Comparison of ENCODE assay signal across 8 cellular contexts in the genomic region with DNA sequence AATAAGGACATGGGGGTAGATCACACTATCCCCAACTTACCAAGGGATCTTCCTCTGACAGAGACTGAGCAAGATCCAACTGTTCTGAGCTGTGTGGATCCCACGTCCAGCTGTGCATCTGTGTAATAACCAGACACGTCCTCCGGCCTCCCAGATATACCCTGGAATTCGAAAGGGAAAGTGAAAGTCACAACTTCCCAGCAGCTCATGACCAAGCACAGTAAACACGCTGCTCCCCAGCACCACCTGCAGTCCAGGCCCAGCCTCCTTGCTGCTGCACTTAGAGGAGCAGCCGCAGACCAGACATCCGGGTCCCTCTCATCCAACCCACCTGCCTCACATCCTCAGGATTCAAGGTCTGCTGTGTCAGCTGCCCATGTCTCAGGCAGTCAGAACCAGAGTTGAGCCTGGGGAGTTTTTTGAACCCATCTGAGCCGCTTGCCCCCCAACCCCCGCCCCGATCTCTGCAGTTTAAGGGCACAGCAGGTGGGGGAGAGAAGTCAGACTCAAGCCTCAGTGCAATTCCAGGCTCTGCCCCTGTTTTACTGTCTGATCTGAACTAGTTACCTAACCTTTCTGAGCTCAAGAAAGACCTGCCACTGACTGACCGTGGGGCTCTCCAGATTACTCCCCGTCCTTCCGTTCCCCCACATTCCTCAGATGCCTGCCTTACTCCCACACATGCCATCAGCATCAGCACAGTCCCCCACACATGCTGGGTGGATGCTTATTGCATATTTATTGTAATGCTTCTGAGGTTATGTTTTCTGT. TPM values are rescaled to one million over a fixed set of nuclear protein-coding genes. Genes with fewer than 3 reads are reported as not detected.
DNase-seq lines count a peak whose midpoint lies in the region; ATAC-seq, FAIRE-seq and TF ChIP-seq lines count a peak whose summit lies in the region.

TSS of gene APOL2 (minus strand) at position 127 of the 771 bp plus-strand sequence. CDS start 6,365 bp downstream, outside the sequence.

- H3K36me3 ChIP-seq in right atrium auricular region, result peaks cover 9% of the 10 kb centered on the region
- H3K36me3 ChIP-seq in psoas muscle (ENCODE audit: insufficient read depth in 1 of 2, low read depth in 1 of 2), result peaks cover 0 to 17% of the 10 kb centered on the region in 2 donors

- DNase-seq in NCI-H1417 treated with DMSO at 0.1 percent for 48 hours (lab: John Stamatoyannopoulos, UW) (peak; percentile 57), T-helper 17 cell (peak; percentile 70 to 79 (median 70)), right atrium auricular region (ENCODE audit: low spot score) (peak; percentile 95), psoas muscle (peak; percentile 86 to 92), urothelium cell line (ENCODE audit: low spot score) (peak; percentile 96)

- H3K4me1 Mint-ChIP-seq in T-helper 17 cell, result peaks cover 42% of the 10 kb centered on the region

- peaks cover 9% of the 10 kb centered on the region for H3K36me3 Mint-ChIP-seq in T-helper 17 cell (ENCODE audit: low read depth)

- ATAC-seq in HG02763 (IDR thresholded peaks at IDR 0.05; ENCODE audit: unreplicated experiment) (peak; percentile 92), T-helper 17 cell (peak; percentile 98), psoas muscle (peak; percentile 96 to 98 (median 98))

- H3K27me3 ChIP-seq in right atrium auricular region (no peaks in the 10 kb centered on the region), psoas muscle (ENCODE audit: insufficient read depth in 3 of 3, low read length in 2 of 3) (no peaks in the 10 kb centered on the region)

- H3K4me1 ChIP-seq in right atrium auricular region (peaks cover 0 to 58% of the 10 kb centered on the region in 2 donors), psoas muscle (peaks cover 44% of the 10 kb centered on the region)

- H3K27ac ChIP-seq in angular gyrus (ENCODE audit: low read depth, low read length) (peak within 1 kb of the TSS; percentile 86), right atrium auricular region (peak within 1 kb of the TSS; percentile 90 to 92), psoas muscle (peak within 1 kb of the TSS; percentile 86)

- intact Hi-C loops in psoas muscle (cut with DNase I), result loop anchor here (2.0 to 5.0 kb wide), 2 partner anchors 42 to 43 kb away; no protein-coding TSS in a partner anchor

- TF ChIP-seq CTCF in GM12875 (IDR thresholded peaks at IDR 0.05; ENCODE audit: borderline replicate concordance, insufficient read depth, low read depth, low read length), result peak; percentile 70
- TF ChIP-seq CTCF in right atrium auricular region (IDR thresholded peaks at IDR 0.05), result peak; percentile 50 to 83
- TF ChIP-seq CTCF in psoas muscle (IDR thresholded peaks at IDR 0.05), result peak; percentile 74

- H3K4me3 ChIP-seq in GM12875 (ENCODE audit: low read depth, low read length) (peak within 1 kb of the TSS; percentile 66), right atrium auricular region (peak within 1 kb of the TSS; percentile 55 to 68), psoas muscle (peak within 1 kb of the TSS; percentile 75)

- FAIRE-seq in urothelium cell line (lab: Jason Lieb, UNC), result peak; percentile 98

- H3K4me3 Mint-ChIP-seq in T-helper 17 cell, result peak within 1 kb of the TSS; percentile 99

- H3K27me3 Mint-ChIP-seq in T-helper 17 cell, result no peaks in the 10 kb centered on the region

- peak within 1 kb of the TSS; percentile 99 for H3K27ac Mint-ChIP-seq in T-helper 17 cell

- H3K9me3 ChIP-seq in T-helper 17 cell (ENCODE audit: control insufficient read depth, low read length, poor library complexity, severe bottlenecking), result no peaks in the 10 kb centered on the region
- no peaks in the 10 kb centered on the region for H3K9me3 ChIP-seq in right atrium auricular region
- H3K9me3 ChIP-seq in psoas muscle, result no peaks in the 10 kb centered on the region

- WGBS in psoas muscle, 3 donors, result 13 to 16% (median 15%) methylated on average over 13 of the region's 13 CpGs

RNA-seq across cellular contexts. Expression of gene APOL2, which starts in this region (rescaled TPM):
- 10 to 100 TPM; 36.9 to 42.9 TPM for total RNA-seq in T-helper 17 cell
- 10 to 100 TPM; 25.4 to 25.7 TPM for total RNA-seq in right atrium auricular region
- total RNA-seq in psoas muscle, result 10 to 100 TPM; 24.4 to 54.7 (median 43.6) TPM
- polyA plus RNA-seq in psoas muscle, result 10 to 100 TPM; 17.5 to 52.2 (median 26.8) TPM

Comparison
In these comparisons a context has a peak if more than half of its experiments do, and no peak if none do; other contexts are left out.
1. Peak in every context shown above with its lines: DNase-seq, ATAC-seq, H3K4me3 ChIP-seq and H3K27ac ChIP-seq.